Comparison of ENCODE assay signal across 26 cellular contexts in the genomic region with DNA sequence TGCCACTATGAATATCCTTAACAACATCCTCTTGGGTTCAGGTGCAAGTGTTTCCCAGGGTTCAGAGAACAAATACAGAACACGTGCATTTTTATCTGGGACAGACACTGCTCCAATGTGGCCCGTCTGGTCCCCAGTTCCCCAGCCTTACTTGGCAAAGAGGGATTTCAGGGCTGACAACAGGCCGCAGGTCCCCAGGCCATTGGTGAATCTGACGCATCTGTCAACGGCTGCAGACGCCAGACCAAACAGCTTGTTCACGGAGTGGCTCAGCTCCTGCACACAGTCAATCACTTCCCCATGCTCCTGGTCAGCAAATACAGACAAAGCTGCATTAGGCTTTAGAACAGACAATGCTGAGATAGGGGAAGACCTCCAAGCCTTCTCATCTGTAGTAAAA.
"Had no signal": no experiment of that assay in that cellular context is flagged by ENCODE, and none has a peak within 500 bp of the region (broad histone marks: within the 10 kb centered on the region; RNA-seq: fewer than 3 reads in every experiment).

No MANE protein-coding gene starts in this region.

- H3K4me3 ChIP-seq: hepatocyte, lower lobe of right lung, pancreas, prostate gland, sigmoid colon, spleen, suprapubic skin, thoracic aorta, tibial artery, upper lobe of right lung had no signal

- H3K4me3 Mint-ChIP-seq: naive thymus-derived CD4-positive, alpha-beta T cell; natural killer cell treated with Interleukin-12 subunit alpha and Interleukin-12 subunit beta and Interleukin-15 and Interleukin-18, amount 100 ng/mL, for 72 hours; stimulated activated effector memory CD8-positive, alpha-beta T cell treated with anti-CD3 and anti-CD28 coated beads, Interleukin-12 subunit alpha, Interleukin-12 subunit beta, amount 100 ng/mL, for 72 hours; stimulated activated naive CD8-positive, alpha-beta T cell treated with anti-CD3 and anti-CD28 coated beads, Interleukin-15, Interleukin-2, amounts not matched to agents 100 ng/mL and 50 ng/mL, for 24 hours had no signal

- H3K4me2 ChIP-seq: hepatocyte had no signal

- H3K9me3 ChIP-seq: lower lobe of right lung, pancreas, prostate gland, sigmoid colon, spleen, suprapubic skin, thoracic aorta, tibial artery, upper lobe of right lung had no signal

- H3K36me3 ChIP-seq: prostate gland had no signal

- H3K27ac ChIP-seq: hepatocyte, lower lobe of right lung, pancreas, prostate gland, sigmoid colon, spleen, suprapubic skin, thoracic aorta, tibial artery, upper lobe of right lung had no signal

- H3K27me3 Mint-ChIP-seq: naive thymus-derived CD4-positive, alpha-beta T cell; natural killer cell treated with Interleukin-12 subunit alpha and Interleukin-12 subunit beta and Interleukin-15 and Interleukin-18, amount 100 ng/mL, for 72 hours; stimulated activated naive CD8-positive, alpha-beta T cell treated with anti-CD3 and anti-CD28 coated beads, Interleukin-15, Interleukin-2, amounts not matched to agents 100 ng/mL and 50 ng/mL, for 24 hours had no signal

- H3K27me3 ChIP-seq: hepatocyte, pancreas, sigmoid colon, spleen, suprapubic skin, tibial artery, upper lobe of right lung had no signal

- FAIRE-seq: pancreas, small intestine, urothelium cell line had no signal

- H3K79me2 ChIP-seq: hepatocyte had no signal

- H3K4me1 ChIP-seq: lower lobe of right lung, pancreas, prostate gland, spleen, suprapubic skin, tibial artery, upper lobe of right lung had no signal

- ATAC-seq: left lobe of liver; lower lobe of right lung; naive thymus-derived CD4-positive, alpha-beta T cell; natural killer cell treated with Interleukin-12 subunit alpha and Interleukin-12 subunit beta and Interleukin-15 and Interleukin-18, amount 100 ng/mL, for 72 hours; pancreas; right cardiac atrium; stimulated activated effector memory CD8-positive, alpha-beta T cell treated with anti-CD3 and anti-CD28 coated beads, Interleukin-12 subunit alpha, Interleukin-12 subunit beta, amount 100 ng/mL, for 72 hours; upper lobe of right lung had no signal

- H3K36me3 Mint-ChIP-seq: natural killer cell treated with Interleukin-12 subunit alpha and Interleukin-12 subunit beta and Interleukin-15 and Interleukin-18, amount 100 ng/mL, for 72 hours had no signal

- H3K4me1 Mint-ChIP-seq: naive thymus-derived CD4-positive, alpha-beta T cell; stimulated activated effector memory CD8-positive, alpha-beta T cell treated with anti-CD3 and anti-CD28 coated beads, Interleukin-12 subunit alpha, Interleukin-12 subunit beta, amount 100 ng/mL, for 72 hours had no signal

- DNase-seq: islet precursor cell; lower lobe of right lung; mammary epithelial cell; mesenchymal stem cell; naive thymus-derived CD4-positive, alpha-beta T cell; nucleus accumbens; pancreas; retina; right cardiac atrium; sigmoid colon; small intestine; spleen; stimulated activated CD4-positive, alpha-beta T cell treated with anti-CD3 and anti-CD28 coated beads, Interleukin-4, amount 100 ng/mL, for 24 hours; stimulated activated naive CD4-positive, alpha-beta T cell; tibial artery; trophoblast cell; upper lobe of right lung had no signal

- H3K27ac Mint-ChIP-seq: naive thymus-derived CD4-positive, alpha-beta T cell; natural killer cell treated with Interleukin-12 subunit alpha and Interleukin-12 subunit beta and Interleukin-15 and Interleukin-18, amount 100 ng/mL, for 72 hours; stimulated activated effector memory CD8-positive, alpha-beta T cell treated with anti-CD3 and anti-CD28 coated beads, Interleukin-12 subunit alpha, Interleukin-12 subunit beta, amount 100 ng/mL, for 72 hours; stimulated activated naive CD8-positive, alpha-beta T cell treated with anti-CD3 and anti-CD28 coated beads, Interleukin-15, Interleukin-2, amounts not matched to agents 100 ng/mL and 50 ng/mL, for 24 hours had no signal

- H3K9me3 Mint-ChIP-seq: naive thymus-derived CD4-positive, alpha-beta T cell; natural killer cell treated with Interleukin-12 subunit alpha and Interleukin-12 subunit beta and Interleukin-15 and Interleukin-18, amount 100 ng/mL, for 72 hours; stimulated activated effector memory CD8-positive, alpha-beta T cell treated with anti-CD3 and anti-CD28 coated beads, Interleukin-12 subunit alpha, Interleukin-12 subunit beta, amount 100 ng/mL, for 72 hours; stimulated activated naive CD8-positive, alpha-beta T cell treated with anti-CD3 and anti-CD28 coated beads, Interleukin-15, Interleukin-2, amounts not matched to agents 100 ng/mL and 50 ng/mL, for 24 hours had no signal

- H2AFZ ChIP-seq: hepatocyte had no signal
